Comparison of ENCODE assay signal across 8 cellular contexts in the genomic region with DNA sequence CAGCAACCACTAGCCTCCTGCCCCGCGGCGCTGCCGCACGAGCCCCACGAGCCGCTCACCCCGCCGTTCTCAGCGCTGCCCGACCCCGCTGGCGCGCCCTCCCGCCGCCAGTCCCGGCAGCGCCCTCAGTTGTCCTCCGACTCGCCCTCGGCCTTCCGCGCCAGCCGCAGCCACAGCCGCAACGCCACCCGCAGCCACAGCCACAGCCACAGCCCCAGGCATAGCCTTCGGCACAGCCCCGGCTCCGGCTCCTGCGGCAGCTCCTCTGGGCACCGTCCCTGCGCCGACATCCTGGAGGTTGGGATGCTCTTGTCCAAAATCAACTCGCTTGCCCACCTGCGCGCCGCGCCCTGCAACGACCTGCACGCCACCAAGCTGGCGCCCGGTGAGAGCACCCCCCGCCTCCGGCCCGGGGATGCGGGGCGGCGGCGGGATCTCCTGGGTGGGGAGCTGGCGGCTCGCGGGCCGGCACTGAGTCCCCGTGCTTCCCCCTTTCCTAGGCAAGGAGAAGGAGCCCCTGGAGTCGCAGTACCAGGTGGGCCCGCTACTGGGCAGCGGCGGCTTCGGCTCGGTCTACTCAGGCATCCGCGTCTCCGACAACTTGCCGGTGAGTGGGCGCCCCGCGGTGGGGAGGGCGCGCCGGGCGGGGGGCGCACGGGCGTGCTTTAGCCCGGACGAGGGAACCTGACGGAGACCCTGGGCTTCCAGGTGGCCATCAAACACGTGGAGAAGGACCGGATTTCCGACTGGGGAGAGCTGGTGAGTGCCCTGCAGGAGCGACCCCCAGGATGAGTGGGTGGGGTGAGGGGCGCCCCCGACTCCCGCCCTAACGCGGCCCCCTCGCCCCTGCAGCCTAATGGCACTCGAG. TPM values are rescaled to one million over a fixed set of nuclear protein-coding genes. Genes with fewer than 3 reads are reported as not detected.
A peak's percentile ranks its signal among the peaks of the same experiment; 100 is the strongest.
DNase-seq lines count a peak whose midpoint lies in the region; ATAC-seq, FAIRE-seq and TF ChIP-seq lines count a peak whose summit lies in the region.

No MANE protein-coding gene starts in this region.

- H3K27ac Mint-ChIP-seq in naive thymus-derived CD8-positive, alpha-beta T cell = peak overlapping the region; percentile 85 to 99 (median 96)

- DNase-seq in NCI-H226 (peak; percentile 16), esophagus muscularis mucosa (ENCODE audit: extremely low spot score) (no peak), urothelium cell line (ENCODE audit: low spot score) (peak; percentile 55)
- peak; percentile 30 to 38 (median 30) for DNase-seq in activated CD8-positive, alpha-beta memory T cell treated with anti-CD3 and anti-CD28 coated beads for 48 hours (ENCODE audit: low read depth in 2 of 3, low spot score in 2 of 3)
- DNase-seq in naive thymus-derived CD8-positive, alpha-beta T cell = peak; percentile 23 to 75 (median 46)

- ATAC-seq in GM18505 (IDR thresholded peaks at IDR 0.05; ENCODE audit: unreplicated experiment) (peak; percentile 37), HG02970 (IDR thresholded peaks at IDR 0.05; ENCODE audit: low FRiP score, unreplicated experiment) (peak; percentile 10)
- ATAC-seq in naive thymus-derived CD8-positive, alpha-beta T cell = peak in 1 of 2 donors; percentile 9

- peaks cover 32 to 62% (median 47%) of the 10 kb centered on the region in 4 donors for H3K4me1 Mint-ChIP-seq in naive thymus-derived CD8-positive, alpha-beta T cell

- H3K36me3 Mint-ChIP-seq in naive thymus-derived CD8-positive, alpha-beta T cell = peaks cover 29 to 46% (median 41%) of the 10 kb centered on the region in 3 donors

- peak overlapping the region; percentile 90 to 99 (median 97) for H3K4me3 Mint-ChIP-seq in naive thymus-derived CD8-positive, alpha-beta T cell

- H3K36me3 ChIP-seq in ACC112 (ENCODE audit: insufficient read depth, low read length) (peaks cover 15% of the 10 kb centered on the region), esophagus muscularis mucosa (peaks cover 25 to 32% (median 30%) of the 10 kb centered on the region in 4 donors)

- POLR2A ChIA-PET in naive thymus-derived CD8-positive, alpha-beta T cell (lab: Charles Lee) = interaction anchor here (0.6 to 11.2 kb wide), 19 partner anchors 9 to 573 kb away, joined by 3 to 205 read pairs (median 7); partner anchors contain the start of genes C6orf89 and MTCH1

- no peaks in the 10 kb centered on the region for H3K9me3 ChIP-seq in esophagus muscularis mucosa

- peak; percentile 13 for FAIRE-seq in urothelium cell line (lab: Jason Lieb, UNC)

- H3K79me2 ChIP-seq in ACC112 (ENCODE audit: control insufficient read depth, insufficient read depth, low read length, unreplicated experiment) = peaks cover 13% of the 10 kb centered on the region

- H3K4me1 ChIP-seq in ACC112 (ENCODE audit: control insufficient read depth, insufficient read depth, low read length, unreplicated experiment) = peaks cover 15% of the 10 kb centered on the region
- H3K4me1 ChIP-seq in esophagus muscularis mucosa = peaks cover 30 to 55% (median 48%) of the 10 kb centered on the region in 4 donors

- TF ChIP-seq POLR2A in GM18505 (IDR thresholded peaks at IDR 0.05; ENCODE audit: borderline replicate concordance, extremely low read depth, insufficient read depth, insufficient read length) (no peak), esophagus muscularis mucosa (IDR thresholded peaks at IDR 0.05; ENCODE audit: low read depth) (no peak)

- H3K9me3 Mint-ChIP-seq in naive thymus-derived CD8-positive, alpha-beta T cell = peaks cover 0 to 2% (median 0%) of the 10 kb centered on the region in 9 donors

- H2AFZ ChIP-seq in ACC112 (ENCODE audit: low read length, unreplicated experiment) = no peak overlapping the region

- TF ChIP-seq CTCF in esophagus muscularis mucosa (IDR thresholded peaks at IDR 0.05) = peak in 2 of 3 experiments; percentile 32 to 47

- H3K4me3 ChIP-seq in ACC112 (ENCODE audit: low read depth, low read length) (peak overlapping the region; percentile 97), esophagus muscularis mucosa (peak overlapping the region; percentile 84 to 98 (median 92))

- H3K27me3 Mint-ChIP-seq in naive thymus-derived CD8-positive, alpha-beta T cell = no peaks in the 10 kb centered on the region

- TF ChIP-seq EP300 in esophagus muscularis mucosa (IDR thresholded peaks at IDR 0.05) = no peak

- no peaks in the 10 kb centered on the region for H3K27me3 ChIP-seq in ACC112 (ENCODE audit: insufficient read depth, low read length)
- H3K27me3 ChIP-seq in esophagus muscularis mucosa = peaks cover 0 to 4% (median 0%) of the 10 kb centered on the region in 4 donors

- 0% methylated on average over 14 of the region's 89 CpGs for WGBS in esophagus muscularis mucosa

- H3K27ac ChIP-seq in ACC112 (ENCODE audit: low read depth, low read length) (peak overlapping the region; percentile 73), esophagus muscularis mucosa (replicated peaks in 1 of 4) (peak overlapping the region; percentile 96 to 99 (median 97))

- intact Hi-C loops in esophagus muscularis mucosa (cut with DNase I) = loop anchor here (2.0 kb wide), 1 partner anchor 40 kb away; no protein-coding TSS in a partner anchor

RNA-seq across cellular contexts. Expression of gene PIM1, which starts 0.6 kb away (rescaled TPM):
- total RNA-seq in esophagus muscularis mucosa = 100 to 1,000 TPM in 1 of 4 donors, 10 to 100 TPM in 3; 26.0 to 176 (median 26.5) TPM
- total RNA-seq in naive thymus-derived CD8-positive, alpha-beta T cell = 10 to 100 TPM; 79.3 to 80.5 TPM
- 100 to 1,000 TPM; 106 to 196 (median 182) TPM for polyA plus RNA-seq in naive thymus-derived CD8-positive, alpha-beta T cell
